In the genomic region with DNA sequence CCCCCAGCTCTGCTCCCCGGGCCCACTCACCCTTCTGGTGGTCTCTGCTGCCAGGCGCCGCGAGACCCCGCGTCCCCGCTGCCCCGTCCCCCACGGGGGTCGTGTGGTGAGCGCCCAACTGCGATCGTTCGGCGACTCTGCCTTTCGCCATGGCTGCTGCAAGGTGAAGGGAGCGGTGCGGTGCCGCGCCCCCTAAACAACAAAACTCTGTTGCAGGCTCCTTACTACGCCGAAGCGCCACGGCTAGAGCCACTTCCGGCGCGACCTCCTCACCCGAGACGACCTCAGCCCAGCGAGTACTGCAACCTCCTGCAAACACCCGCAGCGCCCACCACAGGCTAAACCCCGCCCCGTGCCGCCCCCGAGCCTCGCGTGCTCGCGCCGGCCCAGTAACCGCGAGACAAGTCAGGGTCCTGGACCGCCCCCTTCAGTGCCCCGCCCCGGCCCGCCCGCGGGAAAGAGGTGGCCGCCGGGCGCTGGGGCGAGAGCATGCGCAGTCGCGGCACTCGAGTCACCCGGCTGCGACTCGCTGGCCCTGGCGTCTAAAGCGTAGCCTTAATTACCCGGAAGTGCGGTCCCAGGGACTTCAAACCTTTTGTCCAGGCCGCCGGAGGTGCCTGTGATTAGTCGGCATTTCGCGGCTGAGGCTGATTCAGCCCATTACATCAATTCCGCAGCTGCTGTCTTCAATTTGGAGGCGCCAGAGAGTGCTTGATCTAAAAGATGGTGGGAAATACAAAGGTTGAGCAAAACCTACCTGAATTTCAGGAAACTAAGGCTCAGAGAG, we compare ENCODE assay signal across 7 cellular contexts. TPM values are rescaled to one million over a fixed set of nuclear protein-coding genes. Genes with fewer than 3 reads are reported as not detected.
A peak's percentile ranks its signal among the peaks of the same experiment; 100 is the strongest.
DNase-seq lines count a peak whose midpoint lies in the region; ATAC-seq and TF ChIP-seq lines count a peak whose summit lies in the region.

A gene with protein sequence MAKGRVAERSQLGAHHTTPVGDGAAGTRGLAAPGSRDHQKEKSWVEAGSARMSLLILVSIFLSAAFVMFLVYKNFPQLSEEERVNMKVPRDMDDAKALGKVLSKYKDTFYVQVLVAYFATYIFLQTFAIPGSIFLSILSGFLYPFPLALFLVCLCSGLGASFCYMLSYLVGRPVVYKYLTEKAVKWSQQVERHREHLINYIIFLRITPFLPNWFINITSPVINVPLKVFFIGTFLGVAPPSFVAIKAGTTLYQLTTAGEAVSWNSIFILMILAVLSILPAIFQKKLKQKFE (minus strand): TSS at position 303 of the 787 bp plus-strand sequence. CDS start 152 bp downstream, at position 151.

- in situ Hi-C loops in astrocyte of the cerebellum (cut with HindIII; ENCODE audit: low sequenced_read_pairs): no loop called here

- no peaks in the 10 kb centered on the region for H3K9me2 ChIP-seq in hepatocyte (replicated peaks; ENCODE audit: insufficient read depth)

- H3K27ac ChIP-seq in hepatocyte: peak within 1 kb of the TSS; percentile 92

- no peaks in the 10 kb centered on the region for H3K9me3 ChIP-seq in hepatocyte (ENCODE audit: low read depth)

- H3K79me2 ChIP-seq in hepatocyte: peaks cover 46% of the 10 kb centered on the region

- no peaks in the 10 kb centered on the region for H3K36me3 ChIP-seq in hepatocyte (replicated peaks; ENCODE audit: insufficient read depth, low read depth)

- peaks cover 16% of the 10 kb centered on the region for H3K4me1 ChIP-seq in hepatocyte (ENCODE audit: insufficient read depth)

- H3K27me3 ChIP-seq in hepatocyte: no peaks in the 10 kb centered on the region

- H4K20me1 ChIP-seq in hepatocyte (ENCODE audit: insufficient read depth, poor library complexity, severe bottlenecking): peaks cover 23% of the 10 kb centered on the region

- H3K4me3 ChIP-seq in astrocyte of the cerebellum (ENCODE audit: low read depth, low read length) (peak within 1 kb of the TSS; percentile 80), hepatocyte (peak within 1 kb of the TSS; percentile 88)

- ATAC-seq in GM18505 (IDR thresholded peaks at IDR 0.05; ENCODE audit: unreplicated experiment): peak; percentile 97
- ATAC-seq in HG02973 (IDR thresholded peaks at IDR 0.05; ENCODE audit: unreplicated experiment): peak; percentile 93

- WGBS in hepatocyte (ENCODE audit: low lambda C conversion rate, missing lambda C conversion rate): 2% methylated on average over 44 of the region's 71 CpGs

- peak within 1 kb of the TSS; percentile 83 for H2AFZ ChIP-seq in hepatocyte

- TF ChIP-seq POLR2A in GM18505 (IDR thresholded peaks at IDR 0.05; ENCODE audit: borderline replicate concordance, extremely low read depth, insufficient read depth, insufficient read length): peak; percentile 91

- peak; percentile 14 for TF ChIP-seq CTCF in astrocyte of the cerebellum (IDR thresholded peaks at IDR 0.05; ENCODE audit: low read depth, low read length, missing control alignments)
- peak; percentile 11 for TF ChIP-seq CTCF in hepatocyte (IDR thresholded peaks at IDR 0.05; ENCODE audit: poor library complexity)

- DNase-seq in NCI-H2029 (lab: John Stamatoyannopoulos, UW) (peak; percentile 99), T-helper 22 cell (ENCODE audit: low read depth) (peak; percentile 98), astrocyte of the cerebellum (ENCODE audit: low read depth) (peak; percentile 97), hepatocyte (ENCODE audit: low spot score) (peak; percentile 98), retina (peak; percentile 98)

- peak within 1 kb of the TSS; percentile 77 for H3K4me2 ChIP-seq in hepatocyte

RNA-seq across cellular contexts. Expression of the gene that starts here (rescaled TPM):
- 74.4 and 90.6 TPM in 2 replicates for total RNA-seq in hepatocyte
- 34.1 and 39.6 TPM in 2 replicates for polyA plus RNA-seq in hepatocyte

Comparison
In these comparisons a context has a peak if more than half of its experiments do, and no peak if none do; other contexts are left out.
1. Peak in every context shown above with its lines: DNase-seq, ATAC-seq, H3K4me3 ChIP-seq and H3K27ac ChIP-seq.